8 cellular contexts compared by ENCODE assay signal in the genomic region with DNA sequence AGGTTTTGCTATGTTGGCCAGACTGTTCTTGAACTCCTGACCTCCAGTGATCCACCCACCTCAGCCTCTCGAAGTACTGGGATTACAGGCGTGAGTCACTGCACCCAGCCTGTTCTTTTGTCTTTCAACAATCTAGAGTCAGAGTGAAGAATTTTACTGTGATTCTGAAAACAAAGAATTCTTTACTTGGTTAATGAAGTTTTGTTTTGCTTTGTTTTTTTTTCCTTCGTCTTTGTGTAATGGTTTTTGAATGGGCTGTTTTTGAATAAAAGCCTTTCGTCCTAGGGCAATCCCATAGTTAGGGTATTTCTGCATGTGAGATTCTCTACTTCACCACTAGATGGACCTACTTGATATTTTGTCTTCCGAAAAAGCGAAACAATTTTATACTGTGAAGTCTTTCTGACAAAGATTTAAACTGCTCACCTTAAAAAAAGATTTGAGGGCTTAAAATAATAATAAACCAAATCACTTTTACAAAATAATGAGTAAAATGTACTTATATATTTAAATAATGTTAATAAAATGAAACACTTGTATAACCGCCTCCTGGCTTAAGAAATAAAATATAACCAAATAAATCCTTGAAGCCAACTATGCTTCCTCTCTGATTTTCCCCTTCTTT. TPM values are rescaled to one million over a fixed set of nuclear protein-coding genes. Genes with fewer than 3 reads are reported as not detected.
A peak's percentile ranks its signal among the peaks of the same experiment; 100 is the strongest.
DNase-seq lines count a peak whose midpoint lies in the region; ATAC-seq, FAIRE-seq and TF ChIP-seq lines count a peak whose summit lies in the region.

No MANE protein-coding gene starts in this region.

- CTCF ChIA-PET in MCF 10A (lab: Yijun Ruan, JAX) = interaction anchor here (0.6 to 1.4 kb wide), 4 partner anchors 14 to 554 kb away, joined by 3 to 4 read pairs (median 3); no protein-coding TSS in a partner anchor

- peak overlapping the region; percentile 46 for H2AFZ ChIP-seq in keratinocyte (ENCODE audit: control insufficient read depth, low read length)

- FAIRE-seq in D721Med (lab: Jason Lieb, UNC) (peak; percentile 21), keratinocyte (lab: Jason Lieb, UNC) (peak; percentile 84)

- H3K36me3 ChIP-seq in keratinocyte (ENCODE audit: control insufficient read depth in 2 of 2, extremely low read depth in 1 of 2, insufficient read depth in 2 of 2, low read length in 2 of 2) (no peaks in the 10 kb centered on the region), tibial nerve (no peaks in the 10 kb centered on the region)

- no peaks in the 10 kb centered on the region for H3K27me3 ChIP-seq in keratinocyte (ENCODE audit: control insufficient read depth, extremely low read depth, insufficient read depth, low read length)
- H3K27me3 ChIP-seq in tibial nerve = no peaks in the 10 kb centered on the region

- no peak for TF ChIP-seq POLR2A in tibial nerve (IDR thresholded peaks at IDR 0.05)

- BruUV-seq in MCF 10A (replicated peaks; lab: Mats Ljungman, UMichigan) = no TSS peak

- H4K20me1 ChIP-seq in keratinocyte (ENCODE audit: control insufficient read depth, extremely low read depth, insufficient read depth, low read length) = no peaks in the 10 kb centered on the region

- H3K9me3 ChIP-seq in keratinocyte (ENCODE audit: control insufficient read depth, low read depth, low read length) = no peaks in the 10 kb centered on the region
- H3K9me3 ChIP-seq in tibial nerve = no peaks in the 10 kb centered on the region

- peak; percentile 62 for TF ChIP-seq CTCF in D721Med (IDR thresholded peaks at IDR 0.05; ENCODE audit: insufficient read depth, missing control alignments)
- TF ChIP-seq CTCF in MCF 10A (IDR thresholded peaks at IDR 0.05; ENCODE audit: unreplicated experiment) = peak; percentile 59
- TF ChIP-seq CTCF in keratinocyte (optimal IDR thresholded peaks at IDR 0.05 in 1 of 3, IDR thresholded peaks at IDR 0.05 in 1 of 3, conservative IDR thresholded peaks at IDR 0.05 in 1 of 3; ENCODE audit: extremely low read depth in 1 of 3, insufficient read depth in 2 of 3, low read length in 3 of 3) = peak in 2 of 3 experiments; percentile 59 to 62
- TF ChIP-seq CTCF in tibial nerve (IDR thresholded peaks at IDR 0.05) = peak; percentile 63 to 79 (median 75)
- TF ChIP-seq CTCF in omental fat pad (IDR thresholded peaks at IDR 0.05) = peak in 1 of 3 donors; percentile 7

- H3K9ac ChIP-seq in keratinocyte (ENCODE audit: control insufficient read depth, extremely low read depth, insufficient read depth, low read length) = peak overlapping the region; percentile 25

- TF ChIP-seq EP300 in tibial nerve (IDR thresholded peaks at IDR 0.05) = no peak

- peak overlapping the region in 2 of 3 experiments; percentile 11 to 33 for H3K4me3 ChIP-seq in keratinocyte (ENCODE audit: control insufficient read depth in 2 of 3, extremely low read depth in 1 of 3, insufficient read depth in 2 of 3, low read depth in 1 of 3, low read length in 3 of 3)
- H3K4me3 ChIP-seq in tibial nerve = no peak overlapping the region

- H3K4me3 Mint-ChIP-seq in MCF 10A (ENCODE audit: unreplicated experiment) = no peak overlapping the region

- ATAC-seq in GM21423 (IDR thresholded peaks at IDR 0.05; ENCODE audit: unreplicated experiment) = peak; percentile 48
- no peak for ATAC-seq in omental fat pad (ENCODE audit: low FRiP score)

- no peaks in the 10 kb centered on the region for H3K79me2 ChIP-seq in keratinocyte (ENCODE audit: control insufficient read depth, insufficient read depth, low read length)

- no peak for DNase-seq in D721Med (ENCODE audit: insufficient read length, low spot score)
- peak; percentile 30 for DNase-seq in NCI-H345 treated with DMSO at 0.1 percent for 48 hours (lab: John Stamatoyannopoulos, UW; ENCODE audit: unreplicated experiment)
- DNase-seq in MCF 10A (ENCODE audit: unreplicated experiment) = peak; percentile 56
- no peak for DNase-seq in keratinocyte (ENCODE audit: low read depth, low spot score)
- DNase-seq in tibial nerve (ENCODE audit: low spot score in 2 of 2) = no peak
- no peak for DNase-seq in omental fat pad (ENCODE audit: low spot score)
- no peak for DNase-seq in stimulated activated CD4-positive, alpha-beta T cell treated with anti-CD3 and anti-CD28 coated beads, Interleukin-4, amount 100 ng/mL, for 1 hour

- peak overlapping the region; percentile 13 for H3K27ac ChIP-seq in keratinocyte (ENCODE audit: control insufficient read depth, insufficient read depth, low read length)
- H3K27ac ChIP-seq in tibial nerve = no peak overlapping the region

- no peaks in the 10 kb centered on the region for H3K9me1 ChIP-seq in keratinocyte (ENCODE audit: control insufficient read depth, extremely low read depth, insufficient read depth, low read length)

- dilution Hi-C loops in keratinocyte (cut with MboI; ENCODE audit: extremely low pct_ligation_motif_present, low sequenced_read_pairs) = no loop called here

- H3K36me3 Mint-ChIP-seq in MCF 10A (ENCODE audit: insufficient read depth, unreplicated experiment) = no peaks in the 10 kb centered on the region

- intact Hi-C loops in MCF 10A (cut with micrococcal nuclease) = loop anchor here (1.0 kb wide), 2 partner anchors 43 to 342 kb away; a partner anchor contains a TSS

- peak overlapping the region; percentile 73 for H3K4me2 ChIP-seq in keratinocyte (ENCODE audit: control insufficient read depth, extremely low read depth, insufficient read depth, low read depth, low read length)

- H3K4me1 ChIP-seq in keratinocyte (ENCODE audit: control insufficient read depth, extremely low read depth, insufficient read depth, low read length) (no peaks in the 10 kb centered on the region), tibial nerve (peaks cover 0 to 13% (median 0%) of the 10 kb centered on the region in 4 donors)

- no peaks in the 10 kb centered on the region for H3K27me3 Mint-ChIP-seq in MCF 10A (ENCODE audit: insufficient read depth, unreplicated experiment)

- 18 to 21% methylated on average over 7 of the region's 7 CpGs for WGBS in tibial nerve, 2 donors

- H3K27ac Mint-ChIP-seq in MCF 10A (ENCODE audit: low read depth, unreplicated experiment) = no peak overlapping the region

- POLR2A ChIA-PET in MCF 10A (lab: Yijun Ruan, JAX) = interaction anchor here (1.6 to 1.7 kb wide), 2 partner anchors 21 to 43 kb away, joined by 3 to 5 read pairs; a partner anchor contains a TSS

- peaks cover 4% of the 10 kb centered on the region for H3K9me3 Mint-ChIP-seq in MCF 10A (ENCODE audit: unreplicated experiment)

- H3K4me1 Mint-ChIP-seq in MCF 10A (ENCODE audit: insufficient read depth, unreplicated experiment) = no peaks in the 10 kb centered on the region

RNA-seq across cellular contexts. Expression of a gene that starts 43.4 kb away (rescaled TPM):
- total RNA-seq in MCF 10A (2022) (25.9 and 27.6 TPM in 2 replicates), tibial nerve (10 to 100 TPM; 23.1 to 49.6 (median 36.0) TPM), omental fat pad (10 to 100 TPM; 16.9 to 30.3 (median 26.8) TPM)
- polyA plus RNA-seq in keratinocyte = 112 to 273 TPM (median 259 TPM) in 3 replicates
- 20.6 TPM for polyA plus RNA-seq in keratinocyte (2011; ENCODE audit: low read depth)
- polyA plus RNA-seq in keratinocyte (2011; cell fraction: cytosol; rRNA removed) = 60.9 and 114 TPM in 2 replicates
- polyA plus RNA-seq in keratinocyte (2011; cell fraction: nucleus; rRNA removed) = 163 and 241 TPM in 2 replicates
- 99.9 and 119 TPM in 2 replicates for polyA plus RNA-seq in keratinocyte (2012; ENCODE audit: low replicate concordance)
- 142 to 283 TPM (median 212 TPM) in 3 replicates for polyA minus RNA-seq in keratinocyte
- 103 TPM for polyA minus RNA-seq in keratinocyte (2011; cell fraction: cytosol; rRNA and poly(A)+ RNA removed)
- polyA minus RNA-seq in keratinocyte (2011; cell fraction: nucleus; rRNA and poly(A)+ RNA removed) = 220 and 372 TPM in 2 replicates

Comparison
In these comparisons a context has a peak if more than half of its experiments do, and no peak if none do; other contexts are left out.
1. DNase-seq: peak in NCI-H345 treated with DMSO at 0.1 percent for 48 hours (single experiment) and MCF 10A (single experiment); none in D721Med (single experiment), keratinocyte (single experiment), tibial nerve (0 of 2), omental fat pad (single experiment) and stimulated activated CD4-positive, alpha-beta T cell treated with anti-CD3 and anti-CD28 coated beads, Interleukin-4, amount 100 ng/mL, for 1 hour (single experiment).
2. H3K4me3 ChIP-seq: peak in keratinocyte (2 of 3); none in tibial nerve (0 of 4).